ENCODE assay signal across 10 cellular contexts in the genomic region with DNA sequence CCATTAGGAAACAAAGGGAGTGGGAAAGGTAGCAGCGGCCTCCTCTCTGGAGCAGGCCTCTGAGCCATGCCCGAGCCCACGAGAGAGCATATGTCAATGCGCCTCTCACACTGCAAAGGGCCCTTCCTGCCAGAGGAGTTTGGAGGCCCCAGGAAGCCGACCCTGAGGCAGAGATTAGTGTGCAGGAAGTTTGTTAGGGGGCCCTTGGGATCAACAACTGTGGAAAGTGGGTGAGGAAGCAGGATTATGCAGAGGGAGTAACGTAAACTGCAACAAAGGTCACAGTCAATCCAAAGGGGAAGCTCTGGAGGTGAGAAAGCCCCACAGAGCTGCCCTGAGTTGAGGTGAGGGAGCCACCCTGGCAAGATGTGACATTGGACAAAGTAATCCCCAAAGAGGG.
"Had no signal": no experiment of that assay in that cellular context is flagged by ENCODE, and none has a peak within 500 bp of the region (broad histone marks: within the 10 kb centered on the region; RNA-seq: fewer than 3 reads in every experiment).

No MANE protein-coding gene starts in this region.

- H3K27ac Mint-ChIP-seq: activated CD4-positive, alpha-beta memory T cell treated with anti-CD3 and anti-CD28 coated beads, Interleukin-2, amount 10 ng/mL, durations not matched to agents 7 days and 5 days; activated T-helper 1 cell treated with anti-CD3 and anti-CD28 coated beads, Interleukin-12 subunit alpha, Interleukin-12 subunit beta, Interleukin-2, Interleukin-4 antibody, amounts not matched to agents 30 ng/mL and 10 ng/mL and 1 ng/mL, durations not matched to agents 14 hours and 24 hours and 36 hours; stimulated activated naive B cell treated with anti-CD40 and anti-IgM and Interleukin-4, amounts not matched to agents 10 μg/mL and 1 μg/mL and 100 μg/mL, for 72 hours; type B pancreatic cell had no signal

- H3K36me3 Mint-ChIP-seq: stimulated activated naive B cell treated with anti-CD40 and anti-IgM and Interleukin-4, amounts not matched to agents 10 μg/mL and 1 μg/mL and 100 μg/mL, for 72 hours; type B pancreatic cell had no signal

- H3K9me3 Mint-ChIP-seq: activated CD4-positive, alpha-beta memory T cell treated with anti-CD3 and anti-CD28 coated beads, Interleukin-2, amount 10 ng/mL, durations not matched to agents 7 days and 5 days; activated T-helper 1 cell treated with anti-CD3 and anti-CD28 coated beads, Interleukin-12 subunit alpha, Interleukin-12 subunit beta, Interleukin-2, Interleukin-4 antibody, amounts not matched to agents 30 ng/mL and 10 ng/mL and 1 ng/mL, durations not matched to agents 14 hours and 24 hours and 36 hours; stimulated activated naive B cell treated with anti-CD40 and anti-IgM and Interleukin-4, amounts not matched to agents 10 μg/mL and 1 μg/mL and 100 μg/mL, for 72 hours; type B pancreatic cell had no signal

- DNase-seq: activated CD4-positive, alpha-beta memory T cell treated with anti-CD3 and anti-CD28 coated beads, Interleukin-2, amount 10 ng/mL, durations not matched to agents 7 days and 5 days; activated CD8-positive, alpha-beta memory T cell treated with anti-CD3 and anti-CD28 coated beads, Interleukin-2, amount 50 U/mL, for 48 hours; activated naive CD4-positive, alpha-beta T cell treated with Interleukin-2 at 50 U/mL for 16 hours; effector CD4-positive, alpha-beta T cell; hippocampal formation; kidney glomerular epithelial cell; posterior cingulate gyrus; stimulated activated naive B cell treated with anti-CD40 and anti-IgM and Interleukin-4, amounts not matched to agents 10 μg/mL and 1 μg/mL and 100 μg/mL, for 72 hours had no signal

- H3K27me3 Mint-ChIP-seq: activated CD4-positive, alpha-beta memory T cell treated with anti-CD3 and anti-CD28 coated beads, Interleukin-2, amount 10 ng/mL, durations not matched to agents 7 days and 5 days; type B pancreatic cell had no signal

- H3K4me3 Mint-ChIP-seq: activated CD4-positive, alpha-beta memory T cell treated with anti-CD3 and anti-CD28 coated beads, Interleukin-2, amount 10 ng/mL, durations not matched to agents 7 days and 5 days; activated T-helper 1 cell treated with anti-CD3 and anti-CD28 coated beads, Interleukin-12 subunit alpha, Interleukin-12 subunit beta, Interleukin-2, Interleukin-4 antibody, amounts not matched to agents 30 ng/mL and 10 ng/mL and 1 ng/mL, durations not matched to agents 14 hours and 24 hours and 36 hours; stimulated activated naive B cell treated with anti-CD40 and anti-IgM and Interleukin-4, amounts not matched to agents 10 μg/mL and 1 μg/mL and 100 μg/mL, for 72 hours; type B pancreatic cell had no signal
